25 cellular contexts compared by ENCODE assay signal in the genomic region with DNA sequence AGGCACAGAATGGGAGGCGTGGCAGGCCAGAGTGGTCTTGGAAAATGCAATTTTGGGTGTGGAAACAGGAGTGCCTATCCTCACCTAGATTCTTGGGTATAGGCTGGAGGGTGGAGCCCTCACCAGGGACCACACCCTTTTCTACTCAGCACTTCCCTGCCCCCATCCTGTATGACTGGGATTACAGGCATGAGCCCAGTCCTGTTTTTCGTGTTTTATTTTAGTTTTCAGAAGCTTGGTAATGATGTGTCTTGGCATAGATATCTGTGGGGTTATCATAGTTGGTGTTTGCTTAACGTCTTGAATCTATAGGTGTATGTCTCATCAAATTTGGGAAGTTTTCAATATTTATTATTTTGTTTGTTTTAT.
"Had no signal": no experiment of that assay in that cellular context is flagged by ENCODE, and none has a peak within 500 bp of the region (broad histone marks: within the 10 kb centered on the region; RNA-seq: fewer than 3 reads in every experiment).

No MANE protein-coding gene starts in this region.

- H3K4me3 ChIP-seq: hepatocyte, lung, pancreas, suprapubic skin, thyroid gland, upper lobe of right lung, vagina had no signal

- H3K4me1 ChIP-seq: pancreas, suprapubic skin, thyroid gland, upper lobe of right lung had no signal

- FAIRE-seq: endometrium, pancreas, small intestine had no signal

- H2AFZ ChIP-seq: hepatocyte had no signal

- H3K9me3 Mint-ChIP-seq: nephron had no signal

- H3K27me3 ChIP-seq: hepatocyte, pancreas, suprapubic skin, thyroid gland, upper lobe of right lung, vagina had no signal

- H3K27me3 Mint-ChIP-seq: progenitor cell of endocrine pancreas had no signal

- H3K36me3 ChIP-seq: pancreas, suprapubic skin, thyroid gland, upper lobe of right lung, vagina had no signal

- H3K4me1 Mint-ChIP-seq: naive B cell had no signal

- H3K4me2 ChIP-seq: hepatocyte had no signal

- H3K4me3 Mint-ChIP-seq: naive B cell; nephron; stimulated activated effector memory CD8-positive, alpha-beta T cell treated with anti-CD3 and anti-CD28 coated beads, Interleukin-12 subunit alpha, Interleukin-12 subunit beta, amount 100 ng/mL, for 72 hours had no signal

- H3K9me3 ChIP-seq: pancreas, suprapubic skin, thyroid gland, upper lobe of right lung, vagina had no signal

- H3K27ac ChIP-seq: hepatocyte, pancreas, suprapubic skin, thyroid gland, upper lobe of right lung, vagina had no signal

- H3K79me2 ChIP-seq: hepatocyte had no signal

- H3K36me3 Mint-ChIP-seq: naive B cell; stimulated activated effector memory CD8-positive, alpha-beta T cell treated with anti-CD3 and anti-CD28 coated beads, Interleukin-12 subunit alpha, Interleukin-12 subunit beta, amount 100 ng/mL, for 72 hours had no signal

- DNase-seq: effector memory CD4-positive, alpha-beta T cell; foreskin melanocyte; head of caudate nucleus; left colon; left ventricle myocardium superior; mesendoderm; naive B cell; occipital lobe; right cardiac atrium; small intestine; stimulated activated CD4-positive, alpha-beta T cell treated with anti-CD3 and anti-CD28 coated beads, Interleukin-12 subunit alpha, Interleukin-12 subunit beta, amount 100 ng/mL, for 4 hours; stimulated activated CD4-positive, alpha-beta T cell treated with anti-CD3 and anti-CD28 coated beads, Interleukin-2, amount 100 ng/mL, for 48 hours; stimulated activated CD8-positive, alpha-beta memory T cell treated with anti-CD3 and anti-CD28 coated beads, Interleukin-4, amount 100 ng/mL, for 48 hours; stimulated activated naive CD8-positive, alpha-beta T cell treated with anti-CD3 and anti-CD28 coated beads, Interleukin-15, Interleukin-2, amounts not matched to agents 100 U/mL and 50 U/mL, for 24 hours; thyroid gland; upper lobe of right lung had no signal

- ATAC-seq: left colon; left ventricle myocardium superior; pancreas; right cardiac atrium; stimulated activated effector memory CD8-positive, alpha-beta T cell treated with anti-CD3 and anti-CD28 coated beads, Interleukin-12 subunit alpha, Interleukin-12 subunit beta, amount 100 ng/mL, for 72 hours; stimulated activated naive CD8-positive, alpha-beta T cell treated with anti-CD3 and anti-CD28 coated beads, Interleukin-15, Interleukin-2, amounts not matched to agents 100 U/mL and 50 U/mL, for 24 hours; upper lobe of right lung had no signal

- H3K27ac Mint-ChIP-seq: nephron; progenitor cell of endocrine pancreas; stimulated activated effector memory CD8-positive, alpha-beta T cell treated with anti-CD3 and anti-CD28 coated beads, Interleukin-12 subunit alpha, Interleukin-12 subunit beta, amount 100 ng/mL, for 72 hours had no signal
